In the genomic region with DNA sequence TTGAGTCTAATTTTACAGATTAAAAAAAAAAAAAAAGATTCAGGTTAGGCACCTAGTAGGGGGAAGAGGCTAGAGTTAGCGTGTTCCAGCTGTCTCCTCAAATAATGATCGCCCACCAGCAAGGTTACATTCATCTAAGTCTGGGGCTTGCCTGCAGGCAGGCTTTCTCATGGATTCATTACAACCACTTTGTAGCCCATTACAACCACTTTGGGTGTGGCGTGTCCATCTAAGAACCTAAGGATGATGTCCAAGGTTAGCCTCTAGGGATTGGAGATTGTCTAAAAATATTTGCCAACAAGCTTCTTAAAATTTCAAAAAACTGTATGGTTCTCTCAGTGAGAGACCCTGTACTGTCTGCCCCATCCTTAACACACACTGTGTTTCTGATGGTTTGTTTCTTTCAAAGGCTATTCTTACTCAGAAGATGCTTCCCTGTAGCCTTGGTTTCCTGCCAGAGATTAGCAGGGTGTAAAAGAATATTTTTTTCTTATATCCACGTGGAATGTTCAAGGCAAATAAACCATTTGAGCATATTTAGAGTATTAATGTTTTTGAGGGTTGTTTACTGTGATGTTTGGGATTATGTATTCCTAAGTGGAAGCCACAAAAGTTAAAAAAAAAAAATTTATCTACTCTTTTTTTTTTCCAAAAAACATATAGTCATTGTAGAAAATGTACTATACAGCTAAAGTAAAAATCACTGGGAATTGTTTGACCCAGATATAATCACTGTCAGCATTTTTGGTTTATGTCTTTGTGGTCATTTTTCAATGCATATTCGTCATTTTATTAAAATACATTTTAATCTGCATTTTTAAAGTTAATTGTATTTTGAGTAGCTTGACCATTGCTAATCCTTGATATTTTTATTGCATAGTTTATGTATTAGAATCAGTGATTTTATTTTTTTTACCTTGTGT, we compare ENCODE assay signal across 8 cellular contexts. TPM values are rescaled to one million over a fixed set of nuclear protein-coding genes. Genes with fewer than 3 reads are reported as not detected.
DNase-seq lines count a peak whose midpoint lies in the region; ATAC-seq and TF ChIP-seq lines count a peak whose summit lies in the region.

No MANE protein-coding gene starts in this region.

- intact Hi-C loops in CD8-positive, alpha-beta T cell (cut with DNase I, micrococcal nuclease), result loop anchor here in 1 of 2 experiments (2.0 kb wide), 2 partner anchors 121 to 627 kb away; partner anchors contain the start of genes HSP90AA1 and RCOR1
- intact Hi-C loops in naive thymus-derived CD4-positive, alpha-beta T cell (cut with micrococcal nuclease), result loop anchor here (1.0 to 2.0 kb wide), 3 partner anchors 121 to 396 kb away; partner anchors contain the start of genes CINP (in 1 of the 2), HSP90AA1 (in 1 of the 2) and TECPR2 (in 1 of the 2)

- POLR2A ChIA-PET in CD8-positive, alpha-beta T cell (lab: Charles Lee), result interaction anchor here (0.6 to 1.5 kb wide), 7 partner anchors 8 to 351 kb away, joined by 3 to 8 read pairs (median 4); no protein-coding TSS in a partner anchor
- POLR2A ChIA-PET in naive thymus-derived CD4-positive, alpha-beta T cell (lab: Charles Lee), result interaction anchor here (0.8 to 1.4 kb wide), 8 partner anchors 8 to 247 kb away, joined by 3 to 11 read pairs (median 4); no protein-coding TSS in a partner anchor

- no peaks in the 10 kb centered on the region for H3K27me3 ChIP-seq in CD8-positive, alpha-beta T cell (ENCODE audit: insufficient read depth, low read length)
- no peaks in the 10 kb centered on the region for H3K27me3 ChIP-seq in naive thymus-derived CD4-positive, alpha-beta T cell (ENCODE audit: control insufficient read depth in 2 of 2, insufficient read depth in 2 of 2, low read length in 2 of 2)

- DNase-seq in CD8-positive, alpha-beta T cell, result no peak
- peak; percentile 56 for DNase-seq in NAMALWA (ENCODE audit: low spot score)
- DNase-seq in naive thymus-derived CD4-positive, alpha-beta T cell, result no peak
- DNase-seq in inferior parietal cortex (ENCODE audit: extremely low spot score), result no peak
- no peak for DNase-seq in effector CD4-positive, alpha-beta T cell

- H3K4me1 Mint-ChIP-seq in CD8-positive, alpha-beta T cell (ENCODE audit: low read depth), result peaks cover 49% of the 10 kb centered on the region
- H3K4me1 Mint-ChIP-seq in naive thymus-derived CD4-positive, alpha-beta T cell, result peaks cover 33 to 62% (median 54%) of the 10 kb centered on the region in 7 donors

- H3K4me3 ChIP-seq in CD8-positive, alpha-beta T cell (ENCODE audit: low read depth, low read length), result peak overlapping the region; percentile 87
- peak overlapping the region; percentile 77 for H3K4me3 ChIP-seq in naive thymus-derived CD4-positive, alpha-beta T cell (ENCODE audit: low read length)

- no peaks in the 10 kb centered on the region for H3K36me3 ChIP-seq in CD8-positive, alpha-beta T cell (ENCODE audit: insufficient read depth, low read length)
- H3K36me3 ChIP-seq in naive thymus-derived CD4-positive, alpha-beta T cell (ENCODE audit: control insufficient read depth in 2 of 3, insufficient read depth in 3 of 3, low read length in 3 of 3), result peaks cover 0 to 14% (median 0%) of the 10 kb centered on the region in 3 experiments

- ATAC-seq in CD8-positive, alpha-beta T cell, result no peak
- ATAC-seq in naive thymus-derived CD4-positive, alpha-beta T cell, result no peak
- no peak for ATAC-seq in activated CD4-positive, CD25-positive, alpha-beta regulatory T cell treated with anti-CD3 and anti-CD28 coated beads, Interleukin-2, amount 50 U/mL, for 24 hours
- ATAC-seq in HG03571 (IDR thresholded peaks at IDR 0.05; ENCODE audit: unreplicated experiment), result no peak

- H3K4me3 Mint-ChIP-seq in CD8-positive, alpha-beta T cell, result peak overlapping the region; percentile 90
- peak overlapping the region; percentile 85 to 92 (median 90) for H3K4me3 Mint-ChIP-seq in naive thymus-derived CD4-positive, alpha-beta T cell

- H3K27me3 Mint-ChIP-seq in CD8-positive, alpha-beta T cell (ENCODE audit: low read depth), result no peaks in the 10 kb centered on the region
- H3K27me3 Mint-ChIP-seq in naive thymus-derived CD4-positive, alpha-beta T cell, result peaks cover 0 to 2% (median 0%) of the 10 kb centered on the region in 5 donors

- no peaks in the 10 kb centered on the region for H3K9me3 Mint-ChIP-seq in CD8-positive, alpha-beta T cell
- no peaks in the 10 kb centered on the region for H3K9me3 Mint-ChIP-seq in naive thymus-derived CD4-positive, alpha-beta T cell

- H3K36me3 Mint-ChIP-seq in CD8-positive, alpha-beta T cell, result peaks cover 24% of the 10 kb centered on the region
- H3K36me3 Mint-ChIP-seq in naive thymus-derived CD4-positive, alpha-beta T cell, result peaks cover 0 to 14% (median 8%) of the 10 kb centered on the region in 5 donors

- peak overlapping the region; percentile 88 for H3K27ac ChIP-seq in CD8-positive, alpha-beta T cell (ENCODE audit: low read depth, low read length)
- peak overlapping the region; percentile 89 for H3K27ac ChIP-seq in cingulate gyrus (ENCODE audit: low read depth, low read length)
- H3K27ac ChIP-seq in naive thymus-derived CD4-positive, alpha-beta T cell (ENCODE audit: low read depth, low read length), result peak overlapping the region; percentile 88

- CTCF ChIA-PET in CD8-positive, alpha-beta T cell (lab: Charles Lee), result interaction anchor here (1.6 to 1.8 kb wide), 2 partner anchors 130 to 351 kb away, joined by 5 to 6 read pairs; no protein-coding TSS in a partner anchor
- CTCF ChIA-PET in naive thymus-derived CD4-positive, alpha-beta T cell (lab: Charles Lee), result interaction anchor here (0.6 to 1.6 kb wide), 3 partner anchors 94 to 132 kb away, joined by 4 to 6 read pairs (median 4); no protein-coding TSS in a partner anchor

- H3K4me1 ChIP-seq in CD8-positive, alpha-beta T cell (ENCODE audit: insufficient read depth, low read length), result peaks cover 31% of the 10 kb centered on the region
- H3K4me1 ChIP-seq in naive thymus-derived CD4-positive, alpha-beta T cell (ENCODE audit: control insufficient read depth in 2 of 2, insufficient read depth in 2 of 2, low read length in 2 of 2), result peaks cover 20 to 22% of the 10 kb centered on the region in 2 donors

- no peaks in the 10 kb centered on the region for H3K9me3 ChIP-seq in CD8-positive, alpha-beta T cell (ENCODE audit: low read length)
- no peaks in the 10 kb centered on the region for H3K9me3 ChIP-seq in naive thymus-derived CD4-positive, alpha-beta T cell (ENCODE audit: control insufficient read depth in 2 of 3, low read length in 3 of 3)

- peak overlapping the region; percentile 91 for H3K27ac Mint-ChIP-seq in CD8-positive, alpha-beta T cell
- peak overlapping the region; percentile 56 to 93 (median 89) for H3K27ac Mint-ChIP-seq in naive thymus-derived CD4-positive, alpha-beta T cell

- no peak for TF ChIP-seq CTCF in CD8-positive, alpha-beta T cell (IDR thresholded peaks at IDR 0.05)

RNA-seq across cellular contexts. Expression of gene DYNC1H1, which starts 1.7 kb away (rescaled TPM):
- 100 to 1,000 TPM; 359 TPM for total RNA-seq in CD8-positive, alpha-beta T cell
- total RNA-seq in naive thymus-derived CD4-positive, alpha-beta T cell, result 100 to 1,000 TPM; 252 to 310 (median 273) TPM
- 10 to 100 TPM; 28.9 to 39.8 TPM for polyA plus RNA-seq in naive thymus-derived CD4-positive, alpha-beta T cell
